ENCODE assay signal across 16 cellular contexts in genomic region chr9:113882636-113883164, GRCh38. TPM values are rescaled to one million over a fixed set of nuclear protein-coding genes. Genes with fewer than 3 reads are reported as not detected.
DNase-seq lines count a peak whose midpoint lies in the region; ATAC-seq and TF ChIP-seq lines count a peak whose summit lies in the region.
"Had no signal": no experiment of that assay in that cellular context is flagged by ENCODE, and none has a peak within 500 bp of the region (broad histone marks: within the 10 kb centered on the region; RNA-seq: fewer than 3 reads in every experiment).

No MANE protein-coding gene starts in this region.

- WGBS in right cardiac atrium = 78% methylated on average over 7 of the region's 7 CpGs

- POLR2A ChIA-PET in WTC11 (lab: Charles Lee) = no interaction called here

- no peaks in the 10 kb centered on the region for H3K27me3 ChIP-seq in cardiac muscle cell
- H3K27me3 ChIP-seq in right cardiac atrium (ENCODE audit: control insufficient read depth, insufficient read depth) = no peaks in the 10 kb centered on the region

- 0 out of 2 replicates have a peak overlapping the region, but pooled peaks have one; percentile 14 for H3K27ac Mint-ChIP-seq in WTC11
- H3K27ac Mint-ChIP-seq in osteocyte (ENCODE audit: unreplicated experiment) = no peak overlapping the region
- H3K27ac Mint-ChIP-seq: CD8-positive, alpha-beta T cell; GM23338; H9 had no signal

- no peaks in the 10 kb centered on the region for H3K36me3 ChIP-seq in cardiac muscle cell

- ATAC-seq in right cardiac atrium (no peak), WTC11 (no peak), left lobe of liver (peak; percentile 74), HG03521 (IDR thresholded peaks at IDR 0.05; ENCODE audit: unreplicated experiment) (no peak)
- ATAC-seq: CD8-positive, alpha-beta T cell; GM23338 had no signal

- H3K9me3 Mint-ChIP-seq in WTC11 = no peaks in the 10 kb centered on the region
- no peaks in the 10 kb centered on the region for H3K9me3 Mint-ChIP-seq in osteocyte (ENCODE audit: unreplicated experiment)
- H3K9me3 Mint-ChIP-seq: CD14-positive monocyte; CD8-positive, alpha-beta T cell; GM23338; H9; IgD-negative memory B cell had no signal

- intact Hi-C loops in right cardiac atrium (cut with DNase I) = loop anchor here in 2 of 4 donors (10.0 kb wide), 2 partner anchors 102 to 152 kb away; no protein-coding TSS in a partner anchor

- H3K4me1 ChIP-seq in cardiac muscle cell (ENCODE audit: low read depth) (peaks cover 27% of the 10 kb centered on the region), right cardiac atrium (ENCODE audit: control insufficient read depth, insufficient read depth, low read length) (peaks cover 14% of the 10 kb centered on the region)
- H3K4me1 ChIP-seq: Caco-2 had no signal

- CTCF ChIA-PET in WTC11 (lab: Charles Lee) = no interaction called here

- peak overlapping the region; percentile 52 for H3K27ac ChIP-seq in cardiac muscle cell
- H3K27ac ChIP-seq in right cardiac atrium (ENCODE audit: low read length) = no peak overlapping the region

- TF ChIP-seq CTCF in cardiac muscle cell (IDR thresholded peaks at IDR 0.05; ENCODE audit: low read depth, low read length) = no peak
- no peak for TF ChIP-seq CTCF in WTC11 (IDR thresholded peaks at IDR 0.05)
- no peak for TF ChIP-seq CTCF in osteocyte (IDR thresholded peaks at IDR 0.05)
- TF ChIP-seq CTCF in foreskin fibroblast (IDR thresholded peaks at IDR 0.05; ENCODE audit: low read depth, low read length) = no peak

- DNase-seq in cardiac muscle cell (ENCODE audit: low read depth in 1 of 2, low spot score in 1 of 2) (no peak), right cardiac atrium (no peak), WTC11 (ENCODE audit: low spot score) (no peak), left lobe of liver (ENCODE audit: low spot score) (no peak), osteocyte (ENCODE audit: extremely low spot score, unreplicated experiment) (peak; percentile 27), foreskin fibroblast (no peak), 8988T (no peak)
- DNase-seq: Caco-2; CD8-positive, alpha-beta T cell; DND-41; GDM1; H9 had no signal

- no peaks in the 10 kb centered on the region for H3K36me3 Mint-ChIP-seq in WTC11
- H3K36me3 Mint-ChIP-seq in osteocyte (ENCODE audit: unreplicated experiment) = peaks cover 8% of the 10 kb centered on the region
- H3K36me3 Mint-ChIP-seq: CD14-positive monocyte; CD8-positive, alpha-beta T cell; IgD-negative memory B cell had no signal

- H3K4me3 ChIP-seq in cardiac muscle cell (no peak overlapping the region), right cardiac atrium (ENCODE audit: low read length) (no peak overlapping the region), foreskin fibroblast (ENCODE audit: low read depth in 1 of 2, low read length in 2 of 2) (no peak overlapping the region)
- H3K4me3 ChIP-seq: GM23338 had no signal

- H3K4me3 Mint-ChIP-seq in WTC11 (no peak overlapping the region), osteocyte (ENCODE audit: unreplicated experiment) (no peak overlapping the region)
- H3K4me3 Mint-ChIP-seq: CD14-positive monocyte; CD8-positive, alpha-beta T cell; GM23338; H9; IgD-negative memory B cell had no signal

- H3K27me3 Mint-ChIP-seq in WTC11 (ENCODE audit: low read depth) (no peaks in the 10 kb centered on the region), osteocyte (ENCODE audit: unreplicated experiment) (no peaks in the 10 kb centered on the region)

- no peaks in the 10 kb centered on the region for H3K9me3 ChIP-seq in cardiac muscle cell (ENCODE audit: low read depth)
- no peaks in the 10 kb centered on the region for H3K9me3 ChIP-seq in right cardiac atrium (ENCODE audit: control insufficient read depth, low read length)
- H3K9me3 ChIP-seq: Caco-2 had no signal

- H3K4me1 Mint-ChIP-seq in WTC11 (peaks cover 63% of the 10 kb centered on the region), osteocyte (ENCODE audit: unreplicated experiment) (peaks cover 77% of the 10 kb centered on the region)

TF ChIP-seq in WTC11, 78 proteins besides CTCF, POLR2A, EP300 and RAD21:
- TF ChIP-seq ZNF532 (CRISPR knock-in tag; IDR thresholded peaks at IDR 0.05; ENCODE audit: borderline replicate concordance) (no peak), ZNF121 (CRISPR knock-in tag; IDR thresholded peaks at IDR 0.05) (no peak)
- TF ChIP-seq, protein P1, sequence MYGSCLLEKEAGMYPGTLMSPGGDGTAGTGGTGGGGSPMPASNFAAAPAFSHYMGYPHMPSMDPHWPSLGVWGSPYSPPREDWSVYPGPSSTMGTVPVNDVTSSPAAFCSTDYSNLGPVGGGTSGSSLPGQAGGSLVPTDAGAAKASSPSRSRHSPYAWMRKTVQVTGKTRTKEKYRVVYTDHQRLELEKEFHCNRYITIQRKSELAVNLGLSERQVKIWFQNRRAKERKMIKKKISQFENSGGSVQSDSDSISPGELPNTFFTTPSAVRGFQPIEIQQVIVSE (CRISPR knock-in tag; IDR thresholded peaks at IDR 0.05; ENCODE audit: borderline replicate concordance) = no peak

RNA-seq across cellular contexts. Expression of gene ZNF618, which starts 6.6 kb away (rescaled TPM):
- total RNA-seq in cardiac muscle cell (15.2 and 26.0 TPM in 2 replicates), right cardiac atrium (1 to 10 TPM; 2.6 to 3.3 (median 2.9) TPM), WTC11 (2021) (21.5 to 23.9 TPM (median 22.0 TPM) in 3 replicates), left lobe of liver (5.7 TPM), osteocyte (35.1 and 36.8 TPM in 2 replicates)
- polyA plus RNA-seq in cardiac muscle cell (20.0 and 22.0 TPM in 2 replicates), right cardiac atrium (1.4 TPM)
